Comparison of ENCODE assay signal across 1 cellular context in the genomic region with DNA sequence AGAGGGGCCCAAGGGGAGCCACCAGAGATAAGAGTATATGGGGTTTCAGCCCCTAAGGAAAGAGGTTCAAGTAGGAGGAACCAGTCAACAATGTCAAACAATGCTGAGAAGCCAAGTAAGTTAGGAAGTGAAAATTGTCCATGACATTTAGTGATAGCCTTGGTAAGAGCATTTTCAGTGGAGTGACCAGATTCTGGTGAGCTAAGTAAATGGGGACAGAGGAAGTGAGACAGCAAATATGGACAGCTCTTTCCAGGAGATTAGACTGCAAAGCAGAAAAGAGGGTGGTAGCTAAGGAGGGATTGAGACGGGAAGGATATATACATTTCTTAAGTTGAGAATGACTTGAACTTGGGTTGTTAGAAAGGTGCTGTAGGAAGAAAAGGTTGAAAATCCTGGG.
TF ChIP-seq lines count a peak whose summit lies in the region.

No MANE protein-coding gene starts in this region.

TF ChIP-seq in K562, 482 proteins besides CTCF, POLR2A, EP300 and RAD21 (continued from another document):
- TF ChIP-seq NEUROD1 (IDR thresholded peaks at IDR 0.05; ENCODE audit: borderline replicate concordance, low read depth, low read length, partially characterized antibody) (no peak), CHD4 (IDR thresholded peaks at IDR 0.05; ENCODE audit: insufficient read depth, insufficient replicate concordance, low read depth, low read length, poor library complexity, severe bottlenecking) (no peak), PCBP2 (IDR thresholded peaks at IDR 0.05; ENCODE audit: low read depth, low read length, poor library complexity, severe bottlenecking) (no peak), EGR1 (conservative IDR thresholded peaks at IDR 0.05) (no peak), ZFP36 (IDR thresholded peaks at IDR 0.05; ENCODE audit: low read depth, low read length, partially characterized antibody) (no peak), ZNF586 (CRISPR knock-in tag; conservative IDR thresholded peaks at IDR 0.05) (no peak), BRCA1 (IDR thresholded peaks at IDR 0.05) (no peak), BRCA1 (CRISPR knock-in tag; IDR thresholded peaks at IDR 0.05) (no peak), SNIP1 (IDR thresholded peaks at IDR 0.05; ENCODE audit: low read depth) (no peak), RBBP5 (IDR thresholded peaks at IDR 0.05; ENCODE audit: borderline replicate concordance, insufficient read depth, low read length, poor library complexity, severe bottlenecking) (no peak)
- TF ChIP-seq, protein P1, sequence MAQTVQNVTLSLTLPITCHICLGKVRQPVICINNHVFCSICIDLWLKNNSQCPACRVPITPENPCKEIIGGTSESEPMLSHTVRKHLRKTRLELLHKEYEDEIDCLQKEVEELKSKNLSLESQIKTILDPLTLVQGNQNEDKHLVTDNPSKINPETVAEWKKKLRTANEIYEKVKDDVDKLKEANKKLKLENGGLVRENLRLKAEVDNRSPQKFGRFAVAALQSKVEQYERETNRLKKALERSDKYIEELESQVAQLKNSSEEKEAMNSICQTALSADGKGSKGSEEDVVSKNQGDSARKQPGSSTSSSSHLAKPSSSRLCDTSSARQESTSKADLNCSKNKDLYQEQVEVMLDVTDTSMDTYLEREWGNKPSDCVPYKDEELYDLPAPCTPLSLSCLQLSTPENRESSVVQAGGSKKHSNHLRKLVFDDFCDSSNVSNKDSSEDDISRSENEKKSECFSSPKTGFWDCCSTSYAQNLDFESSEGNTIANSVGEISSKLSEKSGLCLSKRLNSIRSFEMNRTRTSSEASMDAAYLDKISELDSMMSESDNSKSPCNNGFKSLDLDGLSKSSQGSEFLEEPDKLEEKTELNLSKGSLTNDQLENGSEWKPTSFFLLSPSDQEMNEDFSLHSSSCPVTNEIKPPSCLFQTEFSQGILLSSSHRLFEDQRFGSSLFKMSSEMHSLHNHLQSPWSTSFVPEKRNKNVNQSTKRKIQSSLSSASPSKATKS (CRISPR knock-in tag; IDR thresholded peaks at IDR 0.05), result no peak
- TF ChIP-seq, protein P2, sequence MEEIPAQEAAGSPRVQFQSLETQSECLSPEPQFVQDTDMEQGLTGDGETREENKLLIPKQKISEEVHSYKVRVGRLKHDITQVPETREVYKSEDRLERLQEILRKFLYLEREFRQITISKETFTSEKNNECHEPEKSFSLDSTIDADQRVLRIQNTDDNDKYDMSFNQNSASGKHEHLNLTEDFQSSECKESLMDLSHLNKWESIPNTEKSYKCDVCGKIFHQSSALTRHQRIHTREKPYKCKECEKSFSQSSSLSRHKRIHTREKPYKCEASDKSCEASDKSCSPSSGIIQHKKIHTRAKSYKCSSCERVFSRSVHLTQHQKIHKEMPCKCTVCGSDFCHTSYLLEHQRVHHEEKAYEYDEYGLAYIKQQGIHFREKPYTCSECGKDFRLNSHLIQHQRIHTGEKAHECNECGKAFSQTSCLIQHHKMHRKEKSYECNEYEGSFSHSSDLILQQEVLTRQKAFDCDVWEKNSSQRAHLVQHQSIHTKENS (CRISPR knock-in tag; IDR thresholded peaks at IDR 0.05), result no peak
